In the genomic region with DNA sequence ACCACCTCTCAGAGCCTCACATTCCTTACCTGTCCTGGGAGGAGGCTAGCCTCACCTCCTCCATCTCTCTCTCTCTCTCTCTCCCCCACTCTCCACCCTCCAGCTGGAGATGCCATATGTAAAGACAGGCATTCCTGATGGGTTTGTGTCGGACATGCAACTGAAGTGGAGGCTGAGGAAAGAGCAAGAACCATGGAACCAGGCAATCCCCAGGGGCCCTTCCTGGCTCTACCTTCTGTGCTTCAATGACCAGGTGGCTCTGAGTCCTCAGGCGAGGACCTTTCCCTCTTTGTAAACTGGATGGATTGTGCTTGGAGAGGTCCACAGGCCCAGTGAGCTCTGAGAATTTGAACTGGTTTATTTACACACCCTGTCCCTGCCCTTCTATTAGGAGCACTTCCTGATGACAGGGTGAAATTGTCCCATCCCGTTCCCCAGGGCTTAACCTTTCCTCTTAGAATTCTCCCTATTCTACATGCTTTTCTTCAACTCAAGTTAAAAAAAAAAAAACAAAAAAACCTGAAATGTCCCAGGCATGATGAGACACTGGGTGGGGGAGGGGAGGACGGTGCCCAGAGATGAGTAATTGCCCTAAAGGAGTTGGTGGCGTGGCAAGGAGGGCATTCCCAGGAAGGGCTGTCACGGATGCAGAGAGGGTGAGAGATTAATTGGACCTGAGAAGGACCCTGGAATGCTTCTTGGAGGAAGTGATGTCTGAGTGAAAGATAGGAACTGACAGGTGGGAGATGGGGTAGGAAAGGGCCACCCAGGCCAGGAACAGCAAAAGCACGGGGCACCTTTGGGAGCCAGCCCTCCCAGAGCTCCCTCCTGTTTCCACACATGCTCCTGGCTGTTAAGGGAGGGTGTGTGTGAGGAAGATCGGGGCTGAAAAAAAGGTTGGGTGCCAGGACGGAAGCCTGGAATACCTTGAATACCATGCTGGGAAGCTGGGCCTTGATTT, we compare ENCODE assay signal across 10 cellular contexts. TPM values are rescaled to one million over a fixed set of nuclear protein-coding genes. Genes with fewer than 3 reads are reported as not detected.
DNase-seq lines count a peak whose midpoint lies in the region; ATAC-seq and TF ChIP-seq lines count a peak whose summit lies in the region.
"Had no signal": no experiment of that assay in that cellular context is flagged by ENCODE, and none has a peak within 500 bp of the region (broad histone marks: within the 10 kb centered on the region; RNA-seq: fewer than 3 reads in every experiment).

No MANE protein-coding gene starts in this region.

- H3K4me1 ChIP-seq in prostate gland (replicated peaks) = peaks cover 14% of the 10 kb centered on the region

- H3K9me3 ChIP-seq in prostate gland = no peaks in the 10 kb centered on the region

- H3K27ac ChIP-seq in prostate gland = peak overlapping the region; percentile 27 to 35

- no peak for TF ChIP-seq POLR2A in prostate gland (IDR thresholded peaks at IDR 0.05)

- WGBS in prostate gland = 36% methylated on average over 9 of the region's 9 CpGs

- no peaks in the 10 kb centered on the region for H3K27me3 ChIP-seq in prostate gland (replicated peaks; ENCODE audit: insufficient read depth)

- peak; percentile 77 for DNase-seq in DMS53 treated with DMSO at 0.1 percent for 48 hours (lab: John Stamatoyannopoulos, UW; ENCODE audit: unreplicated experiment)
- peak; percentile 76 for DNase-seq in NCI-H460 (ENCODE audit: extremely low read depth, low read depth)
- peak; percentile 96 for DNase-seq in epithelial cell of esophagus (ENCODE audit: low read depth)
- no peak for DNase-seq in prostate gland (ENCODE audit: low spot score)
- DNase-seq in stimulated activated naive CD8-positive, alpha-beta T cell treated with anti-CD3 and anti-CD28 coated beads, Interleukin-15, Interleukin-2, amounts not matched to agents 100 U/mL and 50 U/mL, for 24 hours = no peak
- DNase-seq in activated CD4-positive, alpha-beta T cell treated with anti-CD3 and anti-CD28 coated beads for 4 hours = no peak
- DNase-seq: activated CD8-positive, alpha-beta memory T cell treated with anti-CD3 and anti-CD28 coated beads, Interleukin-2, amount 50 U/mL, for 4 hours; MM.1S had no signal

- no peak for ATAC-seq in HG03039 (IDR thresholded peaks at IDR 0.05; ENCODE audit: unreplicated experiment)
- ATAC-seq in GM18511 (IDR thresholded peaks at IDR 0.05; ENCODE audit: unreplicated experiment) = no peak
- ATAC-seq in stimulated activated naive CD8-positive, alpha-beta T cell treated with anti-CD3 and anti-CD28 coated beads, Interleukin-15, Interleukin-2, amounts not matched to agents 100 U/mL and 50 U/mL, for 24 hours = no peak

- TF ChIP-seq CTCF in epithelial cell of esophagus (IDR thresholded peaks at IDR 0.05; ENCODE audit: insufficient read depth, low read depth, low read length, missing control alignments) (no peak), prostate gland (IDR thresholded peaks at IDR 0.05) (no peak)

- no peaks in the 10 kb centered on the region for H3K36me3 ChIP-seq in prostate gland

- intact Hi-C loops in prostate gland (cut with DNase I) = no loop called here

- H3K4me3 ChIP-seq in epithelial cell of esophagus (ENCODE audit: low read length) (no peak overlapping the region), prostate gland (no peak overlapping the region)

RNA-seq across cellular contexts. Expression of gene WASF2, which starts 50.2 kb away (rescaled TPM):
- 17.7 and 20.0 TPM in 2 replicates for total RNA-seq in NCI-H460 (2014; rRNA removed; shearing (Covaris generic))
- 10.6 and 12.8 TPM in 2 replicates for polyA plus RNA-seq in NCI-H460 (2014; cell fraction: nucleus; rRNA removed)
- total RNA-seq in prostate gland = 10 to 100 TPM; 42.0 to 63.6 TPM

Comparison
In these comparisons a context has a peak if more than half of its experiments do, and no peak if none do; other contexts are left out.
1. DNase-seq: peak in DMS53 treated with DMSO at 0.1 percent for 48 hours (single experiment), NCI-H460 (single experiment) and epithelial cell of esophagus (single experiment); none in prostate gland (single experiment), stimulated activated naive CD8-positive, alpha-beta T cell treated with anti-CD3 and anti-CD28 coated beads, Interleukin-15, Interleukin-2, amounts not matched to agents 100 U/mL and 50 U/mL, for 24 hours (single experiment) and activated CD4-positive, alpha-beta T cell treated with anti-CD3 and anti-CD28 coated beads for 4 hours (0 of 2).